20 cellular contexts compared by ENCODE assay signal in the genomic region with DNA sequence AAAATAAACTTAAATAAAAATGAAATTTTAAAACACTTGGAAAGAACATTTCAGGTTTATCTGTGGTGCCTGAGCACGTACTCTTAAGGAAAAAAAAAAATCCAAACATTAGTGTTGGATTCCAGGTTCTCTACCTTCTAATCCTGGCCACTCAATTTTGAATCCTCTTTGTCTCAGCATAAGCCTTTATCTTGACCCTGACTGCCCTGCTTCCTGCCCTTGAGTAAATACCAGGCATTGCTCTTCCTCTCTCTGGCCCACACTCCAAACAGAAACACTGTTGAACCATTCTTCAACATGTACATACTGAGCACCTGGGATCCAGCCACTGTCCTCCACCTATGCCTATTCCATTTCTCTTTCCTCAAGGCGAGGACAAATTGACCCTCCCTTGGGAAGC. TPM values are rescaled to one million over a fixed set of nuclear protein-coding genes. Genes with fewer than 3 reads are reported as not detected.
DNase-seq lines count a peak whose midpoint lies in the region; ATAC-seq and TF ChIP-seq lines count a peak whose summit lies in the region.
"Had no signal": no experiment of that assay in that cellular context is flagged by ENCODE, and none has a peak within 500 bp of the region (broad histone marks: within the 10 kb centered on the region; RNA-seq: fewer than 3 reads in every experiment).

No MANE protein-coding gene starts in this region.

- ATAC-seq in left ventricle myocardium superior, result peak; percentile 25
- no peak for ATAC-seq in HG03097 (IDR thresholded peaks at IDR 0.05; ENCODE audit: low FRiP score, unreplicated experiment)
- ATAC-seq: A549, GM12878 had no signal

- H3K36me3 ChIP-seq in left ventricle myocardium inferior, result no peaks in the 10 kb centered on the region
- H3K36me3 ChIP-seq: BE2C had no signal

- peaks cover 5% of the 10 kb centered on the region for H3K4me1 ChIP-seq in left ventricle myocardium inferior
- H3K4me1 ChIP-seq: A549, BE2C had no signal

- peaks cover 10% of the 10 kb centered on the region for H3K9me3 ChIP-seq in left ventricle myocardium inferior (replicated peaks)
- H3K9me3 ChIP-seq: A549, BE2C had no signal

- no peaks in the 10 kb centered on the region for H3K27me3 Mint-ChIP-seq in progenitor cell of endocrine pancreas

- H3K36me3 Mint-ChIP-seq in progenitor cell of endocrine pancreas (ENCODE audit: insufficient read depth), result peaks cover 2% of the 10 kb centered on the region

- intact Hi-C loops in left ventricle myocardium superior (cut with micrococcal nuclease), result no loop called here
- intact Hi-C loops in left ventricle myocardium inferior (cut with micrococcal nuclease), result no loop called here

- peaks cover 13% of the 10 kb centered on the region for H3K9me3 Mint-ChIP-seq in progenitor cell of endocrine pancreas (ENCODE audit: low read depth)

- H3K27me3 ChIP-seq in left ventricle myocardium inferior (ENCODE audit: low read depth), result no peaks in the 10 kb centered on the region
- H3K27me3 ChIP-seq: BE2C had no signal

- TF ChIP-seq CTCF in left ventricle myocardium inferior (IDR thresholded peaks at IDR 0.05; ENCODE audit: borderline replicate concordance) (no peak), coronary artery (IDR thresholded peaks at IDR 0.05) (no peak), progenitor cell of endocrine pancreas (IDR thresholded peaks at IDR 0.05; ENCODE audit: unreplicated experiment) (no peak)

- H3K4me3 Mint-ChIP-seq in progenitor cell of endocrine pancreas (ENCODE audit: low read depth), result no peak overlapping the region
- H3K4me3 Mint-ChIP-seq: CD4-positive, alpha-beta memory T cell; H9 had no signal

- H3K27ac Mint-ChIP-seq in progenitor cell of endocrine pancreas, result peak overlapping the region; percentile 79
- H3K27ac Mint-ChIP-seq: CD4-positive, alpha-beta memory T cell had no signal

- peaks cover 23% of the 10 kb centered on the region for H3K4me1 Mint-ChIP-seq in progenitor cell of endocrine pancreas (ENCODE audit: low read depth)
- H3K4me1 Mint-ChIP-seq: CD4-positive, alpha-beta memory T cell had no signal

- H3K4me3 ChIP-seq in left ventricle myocardium inferior, result no peak overlapping the region
- H3K4me3 ChIP-seq in coronary artery, result no peak overlapping the region
- H3K4me3 ChIP-seq: A549, GM12878, GM23248 had no signal

- DNase-seq in left ventricle myocardium superior (no peak), left ventricle myocardium inferior (no peak), DMS53 treated with DMSO at 0.1 percent for 48 hours (lab: John Stamatoyannopoulos, UW; ENCODE audit: unreplicated experiment) (peak; percentile 21), coronary artery (ENCODE audit: low spot score) (peak; percentile 12), progenitor cell of endocrine pancreas (ENCODE audit: low spot score, unreplicated experiment) (no peak), HuH-7.5 (ENCODE audit: low spot score) (no peak), NCI-H2196 treated with DMSO at 0.1 percent for 48 hours (lab: John Stamatoyannopoulos, UW; ENCODE audit: unreplicated experiment) (no peak)
- DNase-seq: BE2C; CD4-positive, alpha-beta memory T cell; COR-L47; DMS79; GM23248; H9; IMR-90; KBM-7 had no signal

- no peak overlapping the region for H3K27ac ChIP-seq in left ventricle myocardium inferior (replicated peaks)
- H3K27ac ChIP-seq in coronary artery, result no peak overlapping the region
- H3K27ac ChIP-seq: A549, C4-2B, GM23248, HL-60 had no signal

RNA-seq across cellular contexts. Expression of gene VANGL1, which starts 11.4 kb away (rescaled TPM):
- total RNA-seq in left ventricle myocardium superior (5.5 TPM), left ventricle myocardium inferior (5.9 TPM), progenitor cell of endocrine pancreas (22.9 and 25.8 TPM in 2 replicates)

Comparison
In these comparisons a context has a peak if more than half of its experiments do, and no peak if none do; other contexts are left out.
1. DNase-seq: peak in DMS53 treated with DMSO at 0.1 percent for 48 hours (single experiment) and coronary artery (single experiment); none in left ventricle myocardium superior (single experiment), left ventricle myocardium inferior (single experiment), progenitor cell of endocrine pancreas (single experiment), HuH-7.5 (single experiment) and NCI-H2196 treated with DMSO at 0.1 percent for 48 hours (single experiment).